In genomic region chr9:110142868-110143866, GRCh38 we compare ENCODE assay signal across 9 cellular contexts.
DNase-seq lines count a peak whose midpoint lies in the region; ATAC-seq, FAIRE-seq and TF ChIP-seq lines count a peak whose summit lies in the region.
"Had no signal": no experiment of that assay in that cellular context is flagged by ENCODE, and none has a peak within 500 bp of the region (broad histone marks: within the 10 kb centered on the region; RNA-seq: fewer than 3 reads in every experiment).

No MANE protein-coding gene starts in this region.

- H3K4me3 ChIP-seq in keratinocyte (ENCODE audit: control insufficient read depth in 2 of 3, extremely low read depth in 1 of 3, insufficient read depth in 2 of 3, low read depth in 1 of 3, low read length in 3 of 3), result no peak overlapping the region
- no peak overlapping the region for H3K4me3 ChIP-seq in prostate gland

- no peak for ATAC-seq in activated CD4-positive, alpha-beta T cell treated with anti-CD3 and anti-CD28 coated beads for 36 hours
- ATAC-seq in GM21529 (IDR thresholded peaks at IDR 0.05; ENCODE audit: unreplicated experiment), result peak; percentile 38

- no peaks in the 10 kb centered on the region for H3K27me3 Mint-ChIP-seq in activated CD4-positive, alpha-beta T cell treated with anti-CD3 and anti-CD28 coated beads for 36 hours
- H3K27me3 Mint-ChIP-seq: brain had no signal

- no peak overlapping the region for H3K27ac ChIP-seq in keratinocyte (ENCODE audit: control insufficient read depth, insufficient read depth, low read length)
- no peak overlapping the region for H3K27ac ChIP-seq in prostate gland

- POLR2A ChIA-PET in activated CD4-positive, alpha-beta T cell treated with anti-CD3 and anti-CD28 coated beads for 36 hours (lab: Charles Lee), result no interaction called here

- 77% methylated on average over 4 of the region's 4 CpGs for WGBS in prostate gland

- H3K27me3 ChIP-seq in keratinocyte (ENCODE audit: control insufficient read depth, extremely low read depth, insufficient read depth, low read length) (no peaks in the 10 kb centered on the region), prostate gland (replicated peaks; ENCODE audit: insufficient read depth) (no peaks in the 10 kb centered on the region)

- dilution Hi-C loops in keratinocyte (cut with MboI; ENCODE audit: extremely low pct_ligation_motif_present, low sequenced_read_pairs), result no loop called here

- H2AFZ ChIP-seq in keratinocyte (ENCODE audit: control insufficient read depth, low read length), result no peak overlapping the region

- H3K4me1 ChIP-seq in keratinocyte (ENCODE audit: control insufficient read depth, extremely low read depth, insufficient read depth, low read length) (peaks cover 33% of the 10 kb centered on the region), prostate gland (replicated peaks) (no peaks in the 10 kb centered on the region)

- peaks cover 42% of the 10 kb centered on the region for H3K4me1 Mint-ChIP-seq in activated CD4-positive, alpha-beta T cell treated with anti-CD3 and anti-CD28 coated beads for 36 hours

- no peak for TF ChIP-seq POLR2A in prostate gland (IDR thresholded peaks at IDR 0.05)

- no peaks in the 10 kb centered on the region for H3K9me3 ChIP-seq in keratinocyte (ENCODE audit: control insufficient read depth, low read depth, low read length)
- H3K9me3 ChIP-seq in prostate gland, result no peaks in the 10 kb centered on the region

- CTCF ChIA-PET in activated CD4-positive, alpha-beta T cell treated with anti-CD3 and anti-CD28 coated beads for 36 hours (lab: Charles Lee), result interaction anchor here (0.8 to 2.1 kb wide), 11 partner anchors 8 to 242 kb away, joined by 3 to 10 read pairs (median 3); no protein-coding TSS in a partner anchor

- H3K9me1 ChIP-seq in keratinocyte (ENCODE audit: control insufficient read depth, extremely low read depth, insufficient read depth, low read length), result peaks cover 17% of the 10 kb centered on the region

- no peaks in the 10 kb centered on the region for H3K9me3 Mint-ChIP-seq in activated CD4-positive, alpha-beta T cell treated with anti-CD3 and anti-CD28 coated beads for 36 hours (ENCODE audit: low read depth)
- H3K9me3 Mint-ChIP-seq: brain had no signal

- peaks cover 6% of the 10 kb centered on the region for H3K36me3 Mint-ChIP-seq in activated CD4-positive, alpha-beta T cell treated with anti-CD3 and anti-CD28 coated beads for 36 hours (ENCODE audit: low read depth)

- H3K79me2 ChIP-seq in keratinocyte (ENCODE audit: control insufficient read depth, insufficient read depth, low read length), result peaks cover 92% of the 10 kb centered on the region

- TF ChIP-seq CTCF in keratinocyte (optimal IDR thresholded peaks at IDR 0.05 in 1 of 3, IDR thresholded peaks at IDR 0.05 in 1 of 3, conservative IDR thresholded peaks at IDR 0.05 in 1 of 3; ENCODE audit: extremely low read depth in 1 of 3, insufficient read depth in 2 of 3, low read length in 3 of 3) (peak in 1 of 3 experiments; percentile 55), prostate gland (IDR thresholded peaks at IDR 0.05) (peak in 1 of 4 experiments; percentile 10)

- peak; percentile 34 for FAIRE-seq in keratinocyte (lab: Jason Lieb, UNC)

- peaks cover 18% of the 10 kb centered on the region in 2 experiments for H3K36me3 ChIP-seq in keratinocyte (ENCODE audit: control insufficient read depth in 2 of 2, extremely low read depth in 1 of 2, insufficient read depth in 2 of 2, low read length in 2 of 2)
- H3K36me3 ChIP-seq in prostate gland, result no peaks in the 10 kb centered on the region

- H3K4me3 Mint-ChIP-seq in activated CD4-positive, alpha-beta T cell treated with anti-CD3 and anti-CD28 coated beads for 36 hours, result no peak overlapping the region
- H3K4me3 Mint-ChIP-seq: brain had no signal

- intact Hi-C loops in activated CD4-positive, alpha-beta T cell treated with anti-CD3 and anti-CD28 coated beads for 36 hours (cut with DNase I, micrococcal nuclease), result no loop called here
- intact Hi-C loops in prostate gland (cut with DNase I), result no loop called here

- H3K4me2 ChIP-seq in keratinocyte (ENCODE audit: control insufficient read depth, extremely low read depth, insufficient read depth, low read depth, low read length), result no peak overlapping the region

- H3K9ac ChIP-seq in keratinocyte (ENCODE audit: control insufficient read depth, extremely low read depth, insufficient read depth, low read length), result no peak overlapping the region

- peak; percentile 23 for DNase-seq in activated CD4-positive, alpha-beta T cell treated with anti-CD3 and anti-CD28 coated beads for 36 hours
- DNase-seq in activated CD4-positive, alpha-beta T cell treated with anti-CD3 and anti-CD28 coated beads, Interleukin-2, amount 50 U/mL, for 1 hour, result no peak
- peak; percentile 34 for DNase-seq in HT1080 (ENCODE audit: low read depth)
- DNase-seq in UCSD-AML1 (lab: John Stamatoyannopoulos, UW; ENCODE audit: unreplicated experiment), result peak; percentile 39
- no peak for DNase-seq in keratinocyte (ENCODE audit: low read depth, low spot score)
- DNase-seq in hypothalamus (lab: John Stamatoyannopoulos, UW), result no peak
- no peak for DNase-seq in prostate gland (ENCODE audit: low spot score)

- H4K20me1 ChIP-seq in keratinocyte (ENCODE audit: control insufficient read depth, extremely low read depth, insufficient read depth, low read length), result peaks cover 30% of the 10 kb centered on the region

- H3K27ac Mint-ChIP-seq in activated CD4-positive, alpha-beta T cell treated with anti-CD3 and anti-CD28 coated beads for 36 hours, result peak overlapping the region; percentile 87
- H3K27ac Mint-ChIP-seq: brain had no signal

Comparison
In these comparisons a context has a peak if more than half of its experiments do, and no peak if none do; other contexts are left out.
1. DNase-seq: peak in activated CD4-positive, alpha-beta T cell treated with anti-CD3 and anti-CD28 coated beads for 36 hours (single experiment), HT1080 (single experiment) and UCSD-AML1 (single experiment); none in activated CD4-positive, alpha-beta T cell treated with anti-CD3 and anti-CD28 coated beads, Interleukin-2, amount 50 U/mL, for 1 hour (single experiment), keratinocyte (single experiment), hypothalamus (0 of 51) and prostate gland (single experiment).